ENCODE assay signal across 28 cellular contexts in the genomic region with DNA sequence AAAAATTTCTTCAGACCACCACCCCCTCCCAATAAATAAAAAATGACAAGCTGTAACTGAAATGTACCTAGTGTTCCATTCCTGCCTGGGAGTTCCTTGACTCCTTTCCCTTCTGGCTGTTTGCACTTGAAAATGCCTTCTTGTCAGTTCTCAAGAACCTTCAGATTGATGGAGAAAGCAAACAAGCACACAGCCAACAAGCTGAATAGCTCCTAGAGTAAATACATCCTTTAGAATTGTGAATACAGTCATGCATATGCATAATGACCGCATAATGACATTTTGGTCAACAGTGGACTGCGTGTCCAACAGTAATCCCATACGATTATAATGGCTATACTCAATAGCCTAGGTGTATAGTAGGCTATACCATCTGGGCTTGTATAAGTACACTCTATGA.
DNase-seq lines count a peak whose midpoint lies in the region; ATAC-seq and TF ChIP-seq lines count a peak whose summit lies in the region.
"Had no signal": no experiment of that assay in that cellular context is flagged by ENCODE, and none has a peak within 500 bp of the region (broad histone marks: within the 10 kb centered on the region; RNA-seq: fewer than 3 reads in every experiment).

No MANE protein-coding gene starts in this region.

- peaks cover under 1% of the 10 kb centered on the region for H3K4me1 ChIP-seq in lower lobe of right lung
- H3K4me1 ChIP-seq: BE2C had no signal

- peak; percentile 52 to 56 for ATAC-seq in lower lobe of right lung
- ATAC-seq in GM19455 (IDR thresholded peaks at IDR 0.05; ENCODE audit: unreplicated experiment), result no peak
- ATAC-seq: GM12878, Panc1 had no signal

- no peaks in the 10 kb centered on the region for H3K27me3 ChIP-seq in lower lobe of right lung (ENCODE audit: low read depth)
- H3K27me3 ChIP-seq: BE2C had no signal

- H3K27ac ChIP-seq in lower lobe of right lung, result no peak overlapping the region
- H3K27ac ChIP-seq: RWPE1 had no signal

- H3K9me3 ChIP-seq in lower lobe of right lung, result peaks cover 7% of the 10 kb centered on the region
- H3K9me3 ChIP-seq: BE2C had no signal

- no peak for TF ChIP-seq CTCF in lower lobe of right lung (IDR thresholded peaks at IDR 0.05)

- intact Hi-C loops in lower lobe of right lung (cut with DNase I), result no loop called here

- peak; percentile 4 for DNase-seq in NCI-H345 (lab: John Stamatoyannopoulos, UW)
- DNase-seq in NCI-H345 treated with DMSO at 0.1 percent for 48 hours (lab: John Stamatoyannopoulos, UW; ENCODE audit: unreplicated experiment), result no peak
- peak; percentile 91 for DNase-seq in NCI-H69 (lab: John Stamatoyannopoulos, UW)
- DNase-seq in lower lobe of right lung, result no peak
- no peak for DNase-seq in NCI-H510A (lab: John Stamatoyannopoulos, UW)
- no peak for DNase-seq in stimulated activated CD4-positive, alpha-beta T cell treated with anti-CD3 and anti-CD28 coated beads, Interleukin-15, amount 100 ng/mL, for 24 hours
- DNase-seq: 8988T; ACHN; BE2C; CD8-positive, alpha-beta memory T cell; DMS 273 treated with DMSO at 0.1 percent for 48 hours; DMS79; EL; GDM1; GOT3; HCEC 1CT; KBM-7; MM.1S; NCI-H1436; NCI-H187; NCI-H2107; NCI-H446 treated with DMSO at 0.1 percent for 48 hours; NCI-H526 treated with DMSO at 0.1 percent for 48 hours; SHP77 had no signal

- H3K4me3 ChIP-seq in lower lobe of right lung, result no peak overlapping the region
- H3K4me3 ChIP-seq: GM12878 had no signal

- no peaks in the 10 kb centered on the region for H3K36me3 ChIP-seq in lower lobe of right lung
- H3K36me3 ChIP-seq: BE2C had no signal

Comparison
In these comparisons a context has a peak if more than half of its experiments do, and no peak if none do; other contexts are left out.
1. DNase-seq: peak in NCI-H345 (single experiment) and NCI-H69 (single experiment); none in NCI-H345 treated with DMSO at 0.1 percent for 48 hours (single experiment), lower lobe of right lung (single experiment), NCI-H510A (single experiment) and stimulated activated CD4-positive, alpha-beta T cell treated with anti-CD3 and anti-CD28 coated beads, Interleukin-15, amount 100 ng/mL, for 24 hours (single experiment).